1 cellular context compared by ENCODE assay signal in genomic region chr4:117225441-117225840, GRCh38.
TF ChIP-seq lines count a peak whose summit lies in the region.

No MANE protein-coding gene starts in this region.

TF ChIP-seq in GM23338, 12 proteins besides CTCF, POLR2A, EP300 and RAD21 (continued from another document):
- TF ChIP-seq, protein P1, sequence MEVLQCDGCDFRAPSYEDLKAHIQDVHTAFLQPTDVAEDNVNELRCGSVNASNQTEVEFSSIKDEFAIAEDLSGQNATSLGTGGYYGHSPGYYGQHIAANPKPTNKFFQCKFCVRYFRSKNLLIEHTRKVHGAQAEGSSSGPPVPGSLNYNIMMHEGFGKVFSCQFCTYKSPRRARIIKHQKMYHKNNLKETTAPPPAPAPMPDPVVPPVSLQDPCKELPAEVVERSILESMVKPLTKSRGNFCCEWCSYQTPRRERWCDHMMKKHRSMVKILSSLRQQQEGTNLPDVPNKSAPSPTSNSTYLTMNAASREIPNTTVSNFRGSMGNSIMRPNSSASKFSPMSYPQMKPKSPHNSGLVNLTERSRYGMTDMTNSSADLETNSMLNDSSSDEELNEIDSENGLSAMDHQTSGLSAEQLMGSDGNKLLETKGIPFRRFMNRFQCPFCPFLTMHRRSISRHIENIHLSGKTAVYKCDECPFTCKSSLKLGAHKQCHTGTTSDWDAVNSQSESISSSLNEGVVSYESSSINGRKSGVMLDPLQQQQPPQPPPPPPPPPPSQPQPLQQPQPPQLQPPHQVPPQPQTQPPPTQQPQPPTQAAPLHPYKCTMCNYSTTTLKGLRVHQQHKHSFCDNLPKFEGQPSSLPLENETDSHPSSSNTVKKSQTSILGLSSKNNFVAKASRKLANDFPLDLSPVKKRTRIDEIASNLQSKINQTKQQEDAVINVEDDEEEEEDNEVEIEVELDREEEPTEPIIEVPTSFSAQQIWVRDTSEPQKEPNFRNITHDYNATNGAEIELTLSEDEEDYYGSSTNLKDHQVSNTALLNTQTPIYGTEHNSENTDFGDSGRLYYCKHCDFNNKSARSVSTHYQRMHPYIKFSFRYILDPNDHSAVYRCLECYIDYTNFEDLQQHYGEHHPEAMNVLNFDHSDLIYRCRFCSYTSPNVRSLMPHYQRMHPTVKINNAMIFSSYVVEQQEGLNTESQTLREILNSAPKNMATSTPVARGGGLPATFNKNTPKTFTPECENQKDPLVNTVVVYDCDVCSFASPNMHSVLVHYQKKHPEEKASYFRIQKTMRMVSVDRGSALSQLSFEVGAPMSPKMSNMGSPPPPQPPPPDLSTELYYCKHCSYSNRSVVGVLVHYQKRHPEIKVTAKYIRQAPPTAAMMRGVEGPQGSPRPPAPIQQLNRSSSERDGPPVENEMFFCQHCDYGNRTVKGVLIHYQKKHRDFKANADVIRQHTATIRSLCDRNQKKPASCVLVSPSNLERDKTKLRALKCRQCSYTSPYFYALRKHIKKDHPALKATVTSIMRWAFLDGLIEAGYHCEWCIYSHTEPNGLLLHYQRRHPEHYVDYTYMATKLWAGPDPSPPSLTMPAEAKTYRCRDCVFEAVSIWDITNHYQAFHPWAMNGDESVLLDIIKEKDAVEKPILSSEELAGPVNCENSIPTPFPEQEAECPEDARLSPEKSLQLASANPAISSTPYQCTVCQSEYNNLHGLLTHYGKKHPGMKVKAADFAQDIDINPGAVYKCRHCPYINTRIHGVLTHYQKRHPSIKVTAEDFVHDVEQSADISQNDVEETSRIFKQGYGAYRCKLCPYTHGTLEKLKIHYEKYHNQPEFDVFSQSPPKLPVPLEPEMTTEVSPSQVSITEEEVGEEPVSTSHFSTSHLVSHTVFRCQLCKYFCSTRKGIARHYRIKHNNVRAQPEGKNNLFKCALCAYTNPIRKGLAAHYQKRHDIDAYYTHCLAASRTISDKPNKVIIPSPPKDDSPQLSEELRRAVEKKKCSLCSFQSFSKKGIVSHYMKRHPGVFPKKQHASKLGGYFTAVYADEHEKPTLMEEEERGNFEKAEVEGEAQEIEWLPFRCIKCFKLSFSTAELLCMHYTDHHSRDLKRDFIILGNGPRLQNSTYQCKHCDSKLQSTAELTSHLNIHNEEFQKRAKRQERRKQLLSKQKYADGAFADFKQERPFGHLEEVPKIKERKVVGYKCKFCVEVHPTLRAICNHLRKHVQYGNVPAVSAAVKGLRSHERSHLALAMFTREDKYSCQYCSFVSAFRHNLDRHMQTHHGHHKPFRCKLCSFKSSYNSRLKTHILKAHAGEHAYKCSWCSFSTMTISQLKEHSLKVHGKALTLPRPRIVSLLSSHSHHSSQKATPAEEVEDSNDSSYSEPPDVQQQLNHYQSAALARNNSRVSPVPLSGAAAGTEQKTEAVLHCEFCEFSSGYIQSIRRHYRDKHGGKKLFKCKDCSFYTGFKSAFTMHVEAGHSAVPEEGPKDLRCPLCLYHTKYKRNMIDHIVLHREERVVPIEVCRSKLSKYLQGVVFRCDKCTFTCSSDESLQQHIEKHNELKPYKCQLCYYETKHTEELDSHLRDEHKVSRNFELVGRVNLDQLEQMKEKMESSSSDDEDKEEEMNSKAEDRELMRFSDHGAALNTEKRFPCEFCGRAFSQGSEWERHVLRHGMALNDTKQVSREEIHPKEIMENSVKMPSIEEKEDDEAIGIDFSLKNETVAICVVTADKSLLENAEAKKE (CRISPR knock-in tag; IDR thresholded peaks at IDR 0.05), result no peak
TF ChIP-seq in GM23338: peak in this region for 0.
